15 cellular contexts compared by ENCODE assay signal in the genomic region with DNA sequence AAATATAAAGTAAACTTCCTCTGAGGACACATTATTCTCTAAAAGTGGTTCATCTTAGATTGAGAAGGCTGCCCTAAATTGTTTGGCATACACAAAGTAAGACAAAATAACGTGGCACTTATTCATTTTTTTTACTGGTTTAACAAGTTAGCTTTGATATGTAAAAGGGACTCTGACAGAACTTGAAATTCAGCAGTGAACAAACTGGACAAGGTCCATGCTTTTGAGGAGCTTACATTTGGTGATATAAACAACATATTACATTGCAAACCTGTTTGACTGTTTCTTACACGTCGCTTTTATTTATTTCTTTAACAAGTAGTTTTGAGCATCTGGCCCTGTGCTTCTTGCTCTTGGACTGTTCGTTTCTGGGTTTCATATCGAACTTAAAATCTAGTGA.
DNase-seq lines count a peak whose midpoint lies in the region; ATAC-seq and TF ChIP-seq lines count a peak whose summit lies in the region.
"Had no signal": no experiment of that assay in that cellular context is flagged by ENCODE, and none has a peak within 500 bp of the region (broad histone marks: within the 10 kb centered on the region; RNA-seq: fewer than 3 reads in every experiment).

No MANE protein-coding gene starts in this region.

- no peaks in the 10 kb centered on the region for H3K27me3 ChIP-seq in sigmoid colon
- H3K27me3 ChIP-seq: BLaER1 treated with 17β-estradiol and CSF1 and Interleukin-3, amounts not matched to agents 10 nM and 100 nM had no signal

- H3K4me3 ChIP-seq in LNCaP clone FGC (ENCODE audit: low read depth, low read length) (no peak overlapping the region), sigmoid colon (no peak overlapping the region)
- H3K4me3 ChIP-seq: A549; BLaER1 treated with 17β-estradiol and CSF1 and Interleukin-3, amounts not matched to agents 10 nM and 100 nM had no signal

- peak; percentile 99 for DNase-seq in LNCaP clone FGC (ENCODE audit: low read depth)
- no peak for DNase-seq in sigmoid colon
- DNase-seq in cerebellar nuclear complex (lab: John Stamatoyannopoulos, UW), result no peak
- DNase-seq: AML-193; Caco-2; Calu3; CD4-positive, alpha-beta T cell; CD8-positive, alpha-beta T cell; DMS79 treated with DMSO at 0.1 percent for 48 hours; GF-D8 had no signal

- WGBS in sigmoid colon, 2 donors, result 37 to 67% methylated on average over 5 of the region's 5 CpGs

- TF ChIP-seq CTCF in LNCaP clone FGC (IDR thresholded peaks at IDR 0.05; ENCODE audit: control insufficient read depth, extremely low read depth, insufficient read depth) (no peak), VCaP (conservative IDR thresholded peaks at IDR 0.05) (no peak), sigmoid colon (IDR thresholded peaks at IDR 0.05) (no peak)

- peaks cover 0 to 3% (median 1%) of the 10 kb centered on the region in 4 donors for H3K9me3 ChIP-seq in sigmoid colon
- H3K9me3 ChIP-seq: A549; BLaER1 treated with 17β-estradiol and CSF1 and Interleukin-3, amounts not matched to agents 10 nM and 100 nM had no signal

- H3K27ac ChIP-seq in VCaP (peak overlapping the region; percentile 84), sigmoid colon (peak overlapping the region in 3 of 4 donors; percentile 26 to 62 (median 45))
- H3K27ac ChIP-seq: 22Rv1; A549; BLaER1 treated with 17β-estradiol and CSF1 and Interleukin-3, amounts not matched to agents 10 nM and 100 nM had no signal

- H3K4me1 ChIP-seq in sigmoid colon, result peaks cover 0 to 23% (median 17%) of the 10 kb centered on the region in 4 donors
- H3K4me1 ChIP-seq: A549; BLaER1 treated with 17β-estradiol and CSF1 and Interleukin-3, amounts not matched to agents 10 nM and 100 nM; Caco-2 had no signal

- no peak for TF ChIP-seq POLR2A in sigmoid colon (IDR thresholded peaks at IDR 0.05)

- TF ChIP-seq EP300 in sigmoid colon (IDR thresholded peaks at IDR 0.05), result no peak

- no peak for ATAC-seq in HG02642 (IDR thresholded peaks at IDR 0.05; ENCODE audit: poor library complexity, unreplicated experiment)
- ATAC-seq: A549; CD8-positive, alpha-beta T cell had no signal

- intact Hi-C loops in sigmoid colon (cut with DNase I), result no loop called here

- no peaks in the 10 kb centered on the region for H3K36me3 ChIP-seq in sigmoid colon
- H3K36me3 ChIP-seq: BLaER1 treated with 17β-estradiol and CSF1 and Interleukin-3, amounts not matched to agents 10 nM and 100 nM had no signal
